Comparison of ENCODE assay signal across 8 cellular contexts in genomic region chr12:46214668-46215429, GRCh38.
A peak's percentile ranks its signal among the peaks of the same experiment; 100 is the strongest.
DNase-seq lines count a peak whose midpoint lies in the region; ATAC-seq and FAIRE-seq lines count a peak whose summit lies in the region.

No MANE protein-coding gene starts in this region.

- peaks cover 96% of the 10 kb centered on the region for H3K4me1 Mint-ChIP-seq in activated naive CD4-positive, alpha-beta T cell treated with anti-CD3 and anti-CD28 coated beads, Interleukin-2, amount 10 ng/mL, durations not matched to agents 7 days and 5 days

- no peaks in the 10 kb centered on the region for H3K9me3 Mint-ChIP-seq in activated naive CD4-positive, alpha-beta T cell treated with anti-CD3 and anti-CD28 coated beads, Interleukin-2, amount 10 ng/mL, durations not matched to agents 7 days and 5 days

- peak overlapping the region; percentile 61 for H3K4me3 Mint-ChIP-seq in activated naive CD4-positive, alpha-beta T cell treated with anti-CD3 and anti-CD28 coated beads, Interleukin-2, amount 10 ng/mL, durations not matched to agents 7 days and 5 days

- DNase-seq in GM18507 (ENCODE audit: extremely low spot score, insufficient read length, low read depth) (no peak), RPMI8226 (peak; percentile 52), NCI-H82 (lab: John Stamatoyannopoulos, UW) (no peak), NCI-H1092 treated with DMSO at 0.1 percent for 48 hours (lab: John Stamatoyannopoulos, UW) (no peak), SKM-1 (lab: John Stamatoyannopoulos, UW; ENCODE audit: unreplicated experiment) (no peak)
- DNase-seq in activated naive CD4-positive, alpha-beta T cell treated with anti-CD3 and anti-CD28 coated beads, Interleukin-2, amount 10 ng/mL, durations not matched to agents 7 days and 5 days = peak; percentile 89
- DNase-seq in stimulated activated CD4-positive, alpha-beta T cell treated with anti-CD3 and anti-CD28 coated beads, Interleukin-2, amount 100 ng/mL, for 4 hours (ENCODE audit: low read depth) = peak; percentile 66

- peak; percentile 67 for ATAC-seq in HG02798 (IDR thresholded peaks at IDR 0.05; ENCODE audit: poor library complexity, unreplicated experiment)

- peak overlapping the region; percentile 96 for H3K27ac Mint-ChIP-seq in activated naive CD4-positive, alpha-beta T cell treated with anti-CD3 and anti-CD28 coated beads, Interleukin-2, amount 10 ng/mL, durations not matched to agents 7 days and 5 days

- CTCF ChIA-PET in activated naive CD4-positive, alpha-beta T cell treated with anti-CD3 and anti-CD28 coated beads, Interleukin-2, amount 10 ng/mL, durations not matched to agents 7 days and 5 days (lab: Charles Lee) = interaction anchor here (0.8 to 1.9 kb wide), 5 partner anchors 12 to 89 kb away, joined by 3 to 6 read pairs (median 4); no protein-coding TSS in a partner anchor

- FAIRE-seq in GM18507 (lab: Jason Lieb, UNC) = peak; percentile 81

- H3K27me3 Mint-ChIP-seq in activated naive CD4-positive, alpha-beta T cell treated with anti-CD3 and anti-CD28 coated beads, Interleukin-2, amount 10 ng/mL, durations not matched to agents 7 days and 5 days = no peaks in the 10 kb centered on the region

- H3K36me3 Mint-ChIP-seq in activated naive CD4-positive, alpha-beta T cell treated with anti-CD3 and anti-CD28 coated beads, Interleukin-2, amount 10 ng/mL, durations not matched to agents 7 days and 5 days = peaks cover 84% of the 10 kb centered on the region

Comparison
In these comparisons a context has a peak if more than half of its experiments do, and no peak if none do; other contexts are left out.
1. DNase-seq: peak in RPMI8226 (single experiment), activated naive CD4-positive, alpha-beta T cell treated with anti-CD3 and anti-CD28 coated beads, Interleukin-2, amount 10 ng/mL, durations not matched to agents 7 days and 5 days (single experiment) and stimulated activated CD4-positive, alpha-beta T cell treated with anti-CD3 and anti-CD28 coated beads, Interleukin-2, amount 100 ng/mL, for 4 hours (single experiment); none in GM18507 (single experiment), NCI-H82 (single experiment), NCI-H1092 treated with DMSO at 0.1 percent for 48 hours (single experiment) and SKM-1 (single experiment).